ENCODE assay signal across 8 cellular contexts in the genomic region with DNA sequence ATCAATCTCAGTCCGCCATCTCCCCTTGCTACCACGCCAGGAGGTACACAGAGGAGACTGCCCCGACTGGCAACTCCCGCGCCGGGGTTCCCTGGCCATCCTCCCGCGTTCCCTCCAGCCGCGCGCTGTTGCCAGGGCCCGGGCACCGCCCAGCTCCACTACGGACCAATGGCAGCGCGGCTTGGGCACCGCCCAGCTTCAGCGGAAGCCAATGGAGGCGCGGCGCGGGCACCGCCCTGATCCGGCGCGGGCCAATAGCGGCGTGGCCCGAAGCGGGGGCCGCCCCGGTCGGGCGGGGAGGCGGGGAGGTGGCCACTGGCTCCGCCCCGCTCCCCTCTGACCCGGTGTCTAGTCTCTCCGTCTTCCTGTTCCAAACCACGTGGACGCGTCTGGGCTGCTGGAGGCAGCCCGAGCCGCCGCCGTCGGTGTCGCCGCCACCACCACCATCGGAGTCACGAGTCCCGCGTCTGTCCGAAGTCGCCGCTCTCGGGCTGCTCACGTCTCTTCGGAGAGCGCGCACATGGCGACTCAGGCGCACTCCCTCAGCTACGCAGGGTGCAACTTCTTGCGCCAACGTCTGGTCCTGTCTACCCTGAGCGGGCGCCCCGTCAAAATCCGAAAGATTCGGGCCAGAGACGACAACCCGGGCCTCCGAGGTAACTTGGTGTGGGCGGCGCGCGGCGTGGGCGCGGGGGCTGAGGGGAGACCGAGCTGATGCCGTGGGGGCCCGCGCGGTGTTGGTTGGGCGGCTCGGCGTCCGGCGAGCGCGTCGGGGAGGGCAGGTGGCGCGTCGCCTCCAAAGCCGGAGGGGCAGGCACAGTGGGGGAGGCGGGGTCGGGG. TPM values are rescaled to one million over a fixed set of nuclear protein-coding genes. Genes with fewer than 3 reads are reported as not detected.
DNase-seq lines count a peak whose midpoint lies in the region; ATAC-seq and TF ChIP-seq lines count a peak whose summit lies in the region.

Gene RCL1, plus strand, starts transcription at position 373 of the 840 bp plus-strand sequence. Its CDS starts 148 bp downstream, at position 521.

- no peaks in the 10 kb centered on the region for H3K9me3 ChIP-seq in right cardiac atrium (ENCODE audit: control insufficient read depth, low read length)
- no peaks in the 10 kb centered on the region for H3K9me3 ChIP-seq in uterus

- peaks cover 7% of the 10 kb centered on the region for H3K4me1 ChIP-seq in right cardiac atrium (ENCODE audit: control insufficient read depth, insufficient read depth, low read length)
- H3K4me1 ChIP-seq in uterus = peaks cover 0 to 5% of the 10 kb centered on the region in 2 donors

- TF ChIP-seq CTCF in uterus (IDR thresholded peaks at IDR 0.05) = peak in 1 of 4 experiments; percentile 8

- H3K4me3 ChIP-seq in right cardiac atrium (ENCODE audit: low read length) = peak within 1 kb of the TSS; percentile 66
- peak within 1 kb of the TSS; percentile 66 to 84 for H3K4me3 ChIP-seq in uterus

- peak; percentile 97 for ATAC-seq in GM18498 (IDR thresholded peaks at IDR 0.05; ENCODE audit: unreplicated experiment)
- ATAC-seq in HG02938 (IDR thresholded peaks at IDR 0.05; ENCODE audit: unreplicated experiment) = peak; percentile 88
- peak; percentile 100 for ATAC-seq in right cardiac atrium

- intact Hi-C loops in right cardiac atrium (cut with DNase I) (loop anchor here in 1 of 4 donors (10.0 kb wide), 1 partner anchor 192 kb away; the partner anchor contains the start of gene JAK2), uterus (cut with DNase I; ENCODE audit: low total_unique reads) (no loop called here)

- H3K27me3 ChIP-seq in right cardiac atrium (ENCODE audit: control insufficient read depth, insufficient read depth) (no peaks in the 10 kb centered on the region), uterus (no peaks in the 10 kb centered on the region)

- DNase-seq in NCI-H187 (lab: John Stamatoyannopoulos, UW) = peak; percentile 83 to 90
- DNase-seq in T-helper 2 cell = peak; percentile 93 to 98 (median 94)
- peak; percentile 72 to 99 (median 96) for DNase-seq in anterior cingulate cortex (lab: John Stamatoyannopoulos, UW)
- DNase-seq in right cardiac atrium = peak; percentile 96 to 99 (median 98)
- DNase-seq in pulmonary artery endothelial cell (ENCODE audit: low read depth, low spot score) = peak; percentile 78
- peak; percentile 92 to 97 for DNase-seq in uterus

- H3K27ac ChIP-seq in right cardiac atrium (ENCODE audit: low read length) (peak within 1 kb of the TSS; percentile 5), uterus (peak within 1 kb of the TSS; percentile 62 to 81)

- no peaks in the 10 kb centered on the region for H3K36me3 ChIP-seq in uterus

- WGBS in right cardiac atrium = under 1% methylated on average over 100 of the region's 100 CpGs

- TF ChIP-seq POLR2A in uterus (IDR thresholded peaks at IDR 0.05) = peak; percentile 50 to 76

RNA-seq across cellular contexts. Expression of gene RCL1, which starts in this region (rescaled TPM):
- total RNA-seq in right cardiac atrium (1 to 10 TPM; 6.1 to 8.1 (median 6.6) TPM), pulmonary artery endothelial cell (20.8 and 21.5 TPM in 2 replicates), uterus (10 to 100 TPM; 21.3 to 49.7 (median 37.7) TPM)
- 4.8 TPM for polyA plus RNA-seq in right cardiac atrium

Comparison
In these comparisons a context has a peak if more than half of its experiments do, and no peak if none do; other contexts are left out.
1. Peak in every context shown above with its lines: DNase-seq, ATAC-seq, H3K4me3 ChIP-seq and H3K27ac ChIP-seq.